Comparison of ENCODE assay signal across 18 cellular contexts in the genomic region with DNA sequence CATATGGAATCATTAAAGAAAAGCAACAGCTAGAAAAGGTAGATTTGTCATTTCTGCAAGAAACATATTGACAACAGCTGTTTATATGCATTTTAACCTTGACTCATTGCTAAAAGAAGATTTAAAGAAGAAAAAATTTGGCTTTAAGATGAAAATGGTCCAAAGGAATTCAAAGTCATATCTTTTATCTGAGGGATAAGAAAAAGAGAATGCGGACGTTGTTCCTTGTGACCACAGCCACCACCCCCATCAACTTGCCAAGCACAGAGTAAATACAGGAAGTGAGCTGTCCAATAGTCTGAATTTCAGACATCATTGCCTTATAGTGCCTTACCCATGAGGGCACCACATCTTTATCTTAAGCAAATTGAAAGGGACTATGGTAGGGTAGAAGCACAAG. TPM values are rescaled to one million over a fixed set of nuclear protein-coding genes. Genes with fewer than 3 reads are reported as not detected.
DNase-seq lines count a peak whose midpoint lies in the region; ATAC-seq and TF ChIP-seq lines count a peak whose summit lies in the region.
"Had no signal": no experiment of that assay in that cellular context is flagged by ENCODE, and none has a peak within 500 bp of the region (broad histone marks: within the 10 kb centered on the region; RNA-seq: fewer than 3 reads in every experiment).

No MANE protein-coding gene starts in this region.

- H3K27ac ChIP-seq in CD8-positive, alpha-beta T cell (ENCODE audit: low read depth, low read length), result no peak overlapping the region
- H3K27ac ChIP-seq: heart left ventricle, lower lobe of right lung, pancreas had no signal

- no peak overlapping the region for H3K4me3 Mint-ChIP-seq in CD8-positive, alpha-beta T cell
- no peak overlapping the region for H3K4me3 Mint-ChIP-seq in WTC11
- H3K4me3 Mint-ChIP-seq: activated CD4-positive, alpha-beta T cell treated with anti-CD3 and anti-CD28 coated beads for 36 hours; activated T-cell treated with anti-CD3 and anti-CD28 coated beads, Interleukin-2, amount 50 U/mL, for 4 hours; B cell had no signal

- no peaks in the 10 kb centered on the region for H3K9me3 ChIP-seq in mucosa of descending colon
- H3K9me3 ChIP-seq in CD8-positive, alpha-beta T cell (ENCODE audit: low read length), result no peaks in the 10 kb centered on the region
- H3K9me3 ChIP-seq: heart left ventricle, lower lobe of right lung, pancreas had no signal

- H3K4me1 Mint-ChIP-seq in CD8-positive, alpha-beta T cell (ENCODE audit: low read depth), result no peaks in the 10 kb centered on the region
- H3K4me1 Mint-ChIP-seq in WTC11, result no peaks in the 10 kb centered on the region
- H3K4me1 Mint-ChIP-seq: B cell had no signal

- H3K36me3 Mint-ChIP-seq in CD8-positive, alpha-beta T cell, result no peaks in the 10 kb centered on the region
- H3K36me3 Mint-ChIP-seq in WTC11, result no peaks in the 10 kb centered on the region

- no peaks in the 10 kb centered on the region for H3K9me3 Mint-ChIP-seq in CD8-positive, alpha-beta T cell
- no peaks in the 10 kb centered on the region for H3K9me3 Mint-ChIP-seq in WTC11
- H3K9me3 Mint-ChIP-seq: activated T-cell treated with anti-CD3 and anti-CD28 coated beads, Interleukin-2, amount 50 U/mL, for 4 hours had no signal

- no peaks in the 10 kb centered on the region for H3K27me3 ChIP-seq in CD8-positive, alpha-beta T cell (ENCODE audit: insufficient read depth, low read length)
- H3K27me3 ChIP-seq: heart left ventricle, pancreas had no signal

- POLR2A ChIA-PET in CD8-positive, alpha-beta T cell (lab: Charles Lee), result interaction anchor here (1.0 kb wide), 1 partner anchor 8 kb away, joined by 4 read pairs; no protein-coding TSS in a partner anchor
- POLR2A ChIA-PET in WTC11 (lab: Charles Lee), result no interaction called here

- H3K27me3 Mint-ChIP-seq in CD8-positive, alpha-beta T cell (ENCODE audit: low read depth), result peaks cover 3% of the 10 kb centered on the region
- no peaks in the 10 kb centered on the region; the same call in 1 of the 2 replicates for H3K27me3 Mint-ChIP-seq in WTC11 (ENCODE audit: low read depth)

- no peak overlapping the region for H3K4me3 ChIP-seq in mucosa of descending colon
- no peak overlapping the region for H3K4me3 ChIP-seq in CD8-positive, alpha-beta T cell (ENCODE audit: low read depth, low read length)
- H3K4me3 ChIP-seq: heart left ventricle, lower lobe of right lung, pancreas had no signal

- H3K36me3 ChIP-seq in mucosa of descending colon (ENCODE audit: low read depth), result no peaks in the 10 kb centered on the region
- H3K36me3 ChIP-seq in CD8-positive, alpha-beta T cell (ENCODE audit: insufficient read depth, low read length), result no peaks in the 10 kb centered on the region
- H3K36me3 ChIP-seq: heart left ventricle, lower lobe of right lung, pancreas had no signal

- no peak overlapping the region for H3K27ac Mint-ChIP-seq in CD8-positive, alpha-beta T cell
- no peak overlapping the region for H3K27ac Mint-ChIP-seq in WTC11
- H3K27ac Mint-ChIP-seq: activated CD4-positive, alpha-beta T cell treated with anti-CD3 and anti-CD28 coated beads for 36 hours; B cell had no signal

- no peaks in the 10 kb centered on the region for H3K4me1 ChIP-seq in mucosa of descending colon (ENCODE audit: low read depth)
- H3K4me1 ChIP-seq in CD8-positive, alpha-beta T cell (ENCODE audit: insufficient read depth, low read length), result no peaks in the 10 kb centered on the region
- H3K4me1 ChIP-seq: heart left ventricle, lower lobe of right lung, pancreas had no signal

- TF ChIP-seq CTCF in mucosa of descending colon (IDR thresholded peaks at IDR 0.05) (no peak), WTC11 (IDR thresholded peaks at IDR 0.05) (no peak)
- TF ChIP-seq CTCF in CD8-positive, alpha-beta T cell (IDR thresholded peaks at IDR 0.05), result no peak

- DNase-seq in EH (ENCODE audit: low read depth) (peak; percentile 90), MV-4-11 (lab: John Stamatoyannopoulos, UW) (peak; percentile 71), astrocyte of the hippocampus (ENCODE audit: low read depth, low spot score) (peak; percentile 53), mucosa of descending colon (peak in 1 of 3 donors; percentile 39), NCI-H526 treated with DMSO at 0.1 percent for 48 hours (lab: John Stamatoyannopoulos, UW) (no peak), WTC11 (ENCODE audit: low spot score) (no peak), NCI-H1105 (lab: John Stamatoyannopoulos, UW) (no peak)
- no peak for DNase-seq in CD8-positive, alpha-beta T cell
- DNase-seq: activated CD4-positive, alpha-beta T cell treated with anti-CD3 and anti-CD28 coated beads for 36 hours; activated T-cell treated with anti-CD3 and anti-CD28 coated beads, Interleukin-2, amount 50 U/mL, for 4 hours; amygdala; H7; heart left ventricle; lower lobe of right lung; NCI-H1930; NCI-H82; pancreas had no signal

- intact Hi-C loops in mucosa of descending colon (cut with DNase I, micrococcal nuclease), result no loop called here
- intact Hi-C loops in CD8-positive, alpha-beta T cell (cut with DNase I, micrococcal nuclease), result loop anchor here in 1 of 2 experiments (10.0 kb wide), 1 partner anchor 1506 kb away; no protein-coding TSS in a partner anchor

- ATAC-seq in mucosa of descending colon (peak; percentile 81), WTC11 (no peak)
- no peak for ATAC-seq in CD8-positive, alpha-beta T cell
- ATAC-seq: activated CD4-positive, alpha-beta T cell treated with anti-CD3 and anti-CD28 coated beads for 36 hours; activated T-cell treated with anti-CD3 and anti-CD28 coated beads, Interleukin-2, amount 50 U/mL, for 4 hours; heart left ventricle; pancreas had no signal

- CTCF ChIA-PET in CD8-positive, alpha-beta T cell (lab: Charles Lee), result interaction anchor here (1.0 kb wide), 1 partner anchor 20 kb away, joined by 3 read pairs; no protein-coding TSS in a partner anchor
- CTCF ChIA-PET in WTC11 (lab: Charles Lee), result no interaction called here

TF ChIP-seq in WTC11, 78 proteins besides CTCF, POLR2A, EP300 and RAD21 (continues in another document):
- no peak for TF ChIP-seq ZNF138 (CRISPR knock-in tag; conservative IDR thresholded peaks at IDR 0.05)
- TF ChIP-seq, protein P1, sequence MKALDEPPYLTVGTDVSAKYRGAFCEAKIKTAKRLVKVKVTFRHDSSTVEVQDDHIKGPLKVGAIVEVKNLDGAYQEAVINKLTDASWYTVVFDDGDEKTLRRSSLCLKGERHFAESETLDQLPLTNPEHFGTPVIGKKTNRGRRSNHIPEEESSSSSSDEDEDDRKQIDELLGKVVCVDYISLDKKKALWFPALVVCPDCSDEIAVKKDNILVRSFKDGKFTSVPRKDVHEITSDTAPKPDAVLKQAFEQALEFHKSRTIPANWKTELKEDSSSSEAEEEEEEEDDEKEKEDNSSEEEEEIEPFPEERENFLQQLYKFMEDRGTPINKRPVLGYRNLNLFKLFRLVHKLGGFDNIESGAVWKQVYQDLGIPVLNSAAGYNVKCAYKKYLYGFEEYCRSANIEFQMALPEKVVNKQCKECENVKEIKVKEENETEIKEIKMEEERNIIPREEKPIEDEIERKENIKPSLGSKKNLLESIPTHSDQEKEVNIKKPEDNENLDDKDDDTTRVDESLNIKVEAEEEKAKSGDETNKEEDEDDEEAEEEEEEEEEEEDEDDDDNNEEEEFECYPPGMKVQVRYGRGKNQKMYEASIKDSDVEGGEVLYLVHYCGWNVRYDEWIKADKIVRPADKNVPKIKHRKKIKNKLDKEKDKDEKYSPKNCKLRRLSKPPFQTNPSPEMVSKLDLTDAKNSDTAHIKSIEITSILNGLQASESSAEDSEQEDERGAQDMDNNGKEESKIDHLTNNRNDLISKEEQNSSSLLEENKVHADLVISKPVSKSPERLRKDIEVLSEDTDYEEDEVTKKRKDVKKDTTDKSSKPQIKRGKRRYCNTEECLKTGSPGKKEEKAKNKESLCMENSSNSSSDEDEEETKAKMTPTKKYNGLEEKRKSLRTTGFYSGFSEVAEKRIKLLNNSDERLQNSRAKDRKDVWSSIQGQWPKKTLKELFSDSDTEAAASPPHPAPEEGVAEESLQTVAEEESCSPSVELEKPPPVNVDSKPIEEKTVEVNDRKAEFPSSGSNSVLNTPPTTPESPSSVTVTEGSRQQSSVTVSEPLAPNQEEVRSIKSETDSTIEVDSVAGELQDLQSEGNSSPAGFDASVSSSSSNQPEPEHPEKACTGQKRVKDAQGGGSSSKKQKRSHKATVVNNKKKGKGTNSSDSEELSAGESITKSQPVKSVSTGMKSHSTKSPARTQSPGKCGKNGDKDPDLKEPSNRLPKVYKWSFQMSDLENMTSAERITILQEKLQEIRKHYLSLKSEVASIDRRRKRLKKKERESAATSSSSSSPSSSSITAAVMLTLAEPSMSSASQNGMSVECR (CRISPR knock-in tag; IDR thresholded peaks at IDR 0.05; ENCODE audit: borderline replicate concordance), result no peak
- TF ChIP-seq, protein P2, sequence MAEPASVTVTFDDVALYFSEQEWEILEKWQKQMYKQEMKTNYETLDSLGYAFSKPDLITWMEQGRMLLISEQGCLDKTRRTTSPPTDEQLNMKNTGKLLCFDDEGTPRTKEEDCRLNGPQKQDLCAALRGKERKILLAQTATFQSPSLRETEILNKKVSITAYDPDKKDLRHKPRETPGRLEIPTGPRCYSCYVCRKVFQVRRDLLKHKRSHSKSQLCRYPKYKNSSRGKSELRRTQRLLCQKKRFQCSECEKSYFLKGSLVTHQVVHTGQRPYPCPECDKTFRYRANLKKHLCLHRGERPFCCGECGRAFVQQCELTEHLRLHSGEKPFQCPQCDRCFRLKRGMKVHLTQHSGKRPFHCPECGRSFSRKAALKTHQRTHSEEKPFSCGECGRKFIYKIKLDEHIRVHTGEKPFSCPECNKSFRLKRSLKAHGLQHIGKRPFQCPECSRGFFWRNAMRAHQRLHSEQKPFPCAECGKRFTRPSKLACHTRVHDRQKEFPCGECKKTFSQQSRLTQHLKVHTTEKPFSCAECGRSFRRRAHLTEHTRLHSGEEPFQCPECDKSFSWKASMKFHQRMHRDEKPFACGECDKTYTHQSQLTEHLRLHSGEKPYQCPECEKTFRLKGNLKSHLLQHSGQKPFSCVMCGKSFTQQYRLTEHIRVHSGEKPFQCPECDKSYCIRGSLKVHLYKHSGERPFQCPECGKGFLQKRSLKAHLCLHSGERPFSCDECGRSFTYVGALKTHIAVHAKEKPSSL (CRISPR knock-in tag; conservative IDR thresholded peaks at IDR 0.05), result no peak

RNA-seq across cellular contexts. Expression of a gene that starts 7.3 kb away (rescaled TPM):
- total RNA-seq in mucosa of descending colon (1 to 10 TPM; 2.8 to 7.2 (median 2.9) TPM), WTC11 (2021) (0.66 to 0.87 TPM (median 0.76 TPM) in 3 replicates)
- total RNA-seq in CD8-positive, alpha-beta T cell, result 1 to 10 TPM in 1 of 2 experiments, under 1 TPM in 1; 0.92 to 1.2 TPM

RNA-seq across cellular contexts. Expression of a gene that starts 36.9 kb away (rescaled TPM):
- total RNA-seq in mucosa of descending colon (1 to 10 TPM; 3.7 to 6.7 (median 5.1) TPM), WTC11 (2021) (0.09 to 0.23 TPM (median 0.15 TPM) in 3 replicates)
- total RNA-seq in CD8-positive, alpha-beta T cell, result not detected
- total RNA-seq: activated CD4-positive, alpha-beta T cell treated with anti-CD3 and anti-CD28 coated beads for 36 hours; activated T-cell treated with anti-CD3 and anti-CD28 coated beads, Interleukin-2, amount 50 U/mL, for 4 hours; B cell; H7 had no signal

Comparison
In these comparisons a context has a peak if more than half of its experiments do, and no peak if none do; other contexts are left out.
1. DNase-seq: peak in EH (single experiment), MV-4-11 (single experiment) and astrocyte of the hippocampus (single experiment); none in CD8-positive, alpha-beta T cell (0 of 7), NCI-H526 treated with DMSO at 0.1 percent for 48 hours (single experiment), WTC11 (single experiment) and NCI-H1105 (single experiment).